34 cellular contexts compared by ENCODE assay signal in the genomic region with DNA sequence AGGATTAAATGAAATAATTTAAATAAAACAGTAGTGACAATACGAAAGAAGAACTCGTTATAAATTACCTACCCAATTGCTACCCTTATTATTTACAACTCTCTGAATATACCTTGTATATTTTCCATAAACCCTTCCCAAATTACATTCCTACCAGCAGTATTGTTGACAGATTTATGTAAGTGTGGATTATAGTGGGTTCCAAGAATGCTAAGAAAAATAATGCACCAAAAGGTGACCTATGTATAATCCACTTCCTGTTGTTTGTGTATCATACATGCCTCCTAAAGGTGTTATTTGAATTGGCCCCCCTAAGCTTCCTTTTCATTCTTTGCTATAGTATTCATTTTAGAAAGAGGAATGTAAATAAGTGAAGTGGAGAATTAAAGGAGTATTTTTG. TPM values are rescaled to one million over a fixed set of nuclear protein-coding genes. Genes with fewer than 3 reads are reported as not detected.
"Had no signal": no experiment of that assay in that cellular context is flagged by ENCODE, and none has a peak within 500 bp of the region (broad histone marks: within the 10 kb centered on the region; RNA-seq: fewer than 3 reads in every experiment).

No MANE protein-coding gene starts in this region.

- H3K27me3 ChIP-seq: adrenal gland, body of pancreas, brain microvascular endothelial cell, breast epithelium had no signal

- DNase-seq: activated B cell treated with CpG ODN at 0.5 μM for 24 hours; activated CD4-positive, alpha-beta memory T cell treated with anti-CD3 and anti-CD28 coated beads for 36 hours; activated CD4-positive, alpha-beta T cell treated with anti-CD3 and anti-CD28 coated beads for 4 hours; activated CD4-positive, alpha-beta T cell treated with anti-CD3 and anti-CD28 coated beads, Interleukin-2, amount 10 ng/mL, durations not matched to agents 24 days and 14 days; activated CD4-positive, alpha-beta T cell treated with anti-CD3 and anti-CD28 coated beads, Interleukin-2, amount 50 U/mL, for 1 hour; activated CD4-positive, alpha-beta T cell treated with anti-CD3 and anti-CD28 coated beads, Interleukin-2, amount 50 U/mL, for 4 hours; activated CD4-positive, CD25-positive, alpha-beta regulatory T cell treated with anti-CD3 and anti-CD28 coated beads, Interleukin-2, amount 50 U/mL, for 72 hours; activated CD8-positive, alpha-beta memory T cell treated with anti-CD3 and anti-CD28 coated beads, Interleukin-2, amount 50 U/mL, for 4 hours; activated CD8-positive, alpha-beta T cell treated with anti-CD3 and anti-CD28 coated beads for 36 hours; activated effector memory CD4-positive, alpha-beta T cell treated with anti-CD3 and anti-CD28 coated beads, Interleukin-2, amount 50 U/mL, for 16 hours; activated gamma-delta T cell treated with Interleukin-2 at 50 U/mL for 16 hours; activated naive CD4-positive, alpha-beta T cell; activated naive CD4-positive, alpha-beta T cell treated with anti-CD3 and anti-CD28 coated beads for 36 hours; activated naive CD4-positive, alpha-beta T cell treated with anti-CD3 and anti-CD28 coated beads, Interleukin-2, amount 50 U/mL, for 16 hours; activated naive CD8-positive, alpha-beta T cell treated with anti-CD3 and anti-CD28 coated beads for 36 hours; activated T-cell treated with anti-CD3 and anti-CD28 coated beads for 4 hours; activated T-cell treated with anti-CD3 and anti-CD28 coated beads, Interleukin-2, amount 50 U/mL, for 1 hour; activated T-cell treated with anti-CD3 and anti-CD28 coated beads, Interleukin-2, amount 50 U/mL, for 4 hours; activated T-cell treated with anti-CD3 and anti-CD28 coated beads, Interleukin-2, amount 50 U/mL, for 72 hours; adrenal gland; amniotic stem cell; aorta; body of pancreas; brain microvascular endothelial cell; central memory CD4-positive, alpha-beta T cell; T-helper 1 cell; T-helper 2 cell; T-helper 9 cell had no signal

- FAIRE-seq: astrocyte, TTC549 had no signal

- H3K36me3 ChIP-seq: adrenal gland, brain microvascular endothelial cell, breast epithelium had no signal

- H3K9me3 ChIP-seq: adrenal gland, body of pancreas, breast epithelium had no signal

- ATAC-seq: activated CD8-positive, alpha-beta T cell treated with anti-CD3 and anti-CD28 coated beads for 36 hours; activated naive CD4-positive, alpha-beta T cell treated with anti-CD3 and anti-CD28 coated beads, Interleukin-2, amount 50 U/mL, for 72 hours; activated T-cell treated with anti-CD3 and anti-CD28 coated beads, Interleukin-2, amount 50 U/mL, for 4 hours; activated T-cell treated with anti-CD3 and anti-CD28 coated beads, Interleukin-2, amount 50 U/mL, for 72 hours; activated T-helper 17 cell treated with anti-CD3 and anti-CD28 coated beads, Interleukin-2, amount 50 U/mL, for 72 hours; body of pancreas had no signal

- H3K27ac ChIP-seq: adrenal gland, body of pancreas, brain microvascular endothelial cell, breast epithelium, VCaP had no signal

- H3K4me1 ChIP-seq: adrenal gland, breast epithelium had no signal

- H3K4me3 ChIP-seq: adrenal gland, body of pancreas, breast epithelium had no signal

RNA-seq across cellular contexts. Expression of a gene that starts 33.2 kb away (rescaled TPM):
- total RNA-seq: activated B cell treated with CpG ODN at 0.5 μM for 24 hours had no signal
